Comparison of ENCODE assay signal across 8 cellular contexts in genomic region chr1:110963666-110964399, GRCh38. TPM values are rescaled to one million over a fixed set of nuclear protein-coding genes. Genes with fewer than 3 reads are reported as not detected.
DNase-seq lines count a peak whose midpoint lies in the region; ATAC-seq, FAIRE-seq and TF ChIP-seq lines count a peak whose summit lies in the region.

LRIF1 (minus strand) TSS chr1:110963922; CDS start chr1:110963688, 234 bp downstream.

- peak; percentile 97 for ATAC-seq in HG02840 (IDR thresholded peaks at IDR 0.05; ENCODE audit: low FRiP score, unreplicated experiment)

- peak within 1 kb of the TSS; percentile 95 for H3K4me3 Mint-ChIP-seq in T-helper 1 cell treated with Interleukin-12 subunit alpha and Interleukin-12 subunit beta and Interleukin-4 antibody, amounts not matched to agents 30 μg/mL and 1 μg/mL, for 36 hours
- H3K4me3 Mint-ChIP-seq in progenitor cell of endocrine pancreas (ENCODE audit: low read depth), result peak within 1 kb of the TSS; percentile 80

- H3K27ac ChIP-seq in left ventricle myocardium inferior (replicated peaks), result peak within 1 kb of the TSS; percentile 91

- peak within 1 kb of the TSS; percentile 75 for H3K4me3 ChIP-seq in left ventricle myocardium inferior

- TF ChIP-seq CTCF in left ventricle myocardium inferior (IDR thresholded peaks at IDR 0.05; ENCODE audit: borderline replicate concordance) (peak; percentile 71), progenitor cell of endocrine pancreas (IDR thresholded peaks at IDR 0.05; ENCODE audit: unreplicated experiment) (peak; percentile 41)

- TF ChIP-seq POLR2A in GM12891 (IDR thresholded peaks at IDR 0.05; ENCODE audit: low read depth, low read length), result peak; percentile 99

- peaks cover 55% of the 10 kb centered on the region for H3K9me3 Mint-ChIP-seq in T-helper 1 cell treated with Interleukin-12 subunit alpha and Interleukin-12 subunit beta and Interleukin-4 antibody, amounts not matched to agents 30 μg/mL and 1 μg/mL, for 36 hours
- H3K9me3 Mint-ChIP-seq in progenitor cell of endocrine pancreas (ENCODE audit: low read depth), result peaks cover 34% of the 10 kb centered on the region

- peaks cover 11% of the 10 kb centered on the region for H3K27me3 Mint-ChIP-seq in T-helper 1 cell treated with Interleukin-12 subunit alpha and Interleukin-12 subunit beta and Interleukin-4 antibody, amounts not matched to agents 30 μg/mL and 1 μg/mL, for 36 hours (ENCODE audit: low read depth)
- peaks cover 3% of the 10 kb centered on the region for H3K27me3 Mint-ChIP-seq in progenitor cell of endocrine pancreas

- intact Hi-C loops in left ventricle myocardium inferior (cut with micrococcal nuclease), result no loop called here

- H3K36me3 Mint-ChIP-seq in T-helper 1 cell treated with Interleukin-12 subunit alpha and Interleukin-12 subunit beta and Interleukin-4 antibody, amounts not matched to agents 30 μg/mL and 1 μg/mL, for 36 hours (ENCODE audit: low read depth), result peaks cover 44% of the 10 kb centered on the region
- peaks cover 28% of the 10 kb centered on the region for H3K36me3 Mint-ChIP-seq in progenitor cell of endocrine pancreas (ENCODE audit: insufficient read depth)

- H3K4me1 ChIP-seq in left ventricle myocardium inferior, result peaks cover 32% of the 10 kb centered on the region

- DNase-seq in GM12891 (ENCODE audit: insufficient read length, low spot score) (peak; percentile 76), NCI-H146 treated with DMSO at 0.1 percent for 48 hours (lab: John Stamatoyannopoulos, UW; ENCODE audit: unreplicated experiment) (peak; percentile 69), amniotic stem cell (lab: John Stamatoyannopoulos, UW) (peak; percentile 98), left ventricle myocardium inferior (peak; percentile 100), progenitor cell of endocrine pancreas (ENCODE audit: low spot score, unreplicated experiment) (peak; percentile 95), ureter (ENCODE audit: low spot score) (peak; percentile 99)

- H3K27me3 ChIP-seq in left ventricle myocardium inferior (ENCODE audit: low read depth), result peaks cover 23% of the 10 kb centered on the region

- H3K27ac Mint-ChIP-seq in T-helper 1 cell treated with Interleukin-12 subunit alpha and Interleukin-12 subunit beta and Interleukin-4 antibody, amounts not matched to agents 30 μg/mL and 1 μg/mL, for 36 hours, result peak within 1 kb of the TSS; percentile 97
- H3K27ac Mint-ChIP-seq in progenitor cell of endocrine pancreas, result peak within 1 kb of the TSS; percentile 97

- peak; percentile 99 for FAIRE-seq in GM12891 (lab: Jason Lieb, UNC)

- H3K36me3 ChIP-seq in left ventricle myocardium inferior, result no peaks in the 10 kb centered on the region

- H3K4me1 Mint-ChIP-seq in T-helper 1 cell treated with Interleukin-12 subunit alpha and Interleukin-12 subunit beta and Interleukin-4 antibody, amounts not matched to agents 30 μg/mL and 1 μg/mL, for 36 hours (ENCODE audit: low read depth), result peaks cover 27% of the 10 kb centered on the region
- no peaks in the 10 kb centered on the region for H3K4me1 Mint-ChIP-seq in progenitor cell of endocrine pancreas (ENCODE audit: low read depth)

- peaks cover 54% of the 10 kb centered on the region for H3K9me3 ChIP-seq in left ventricle myocardium inferior (replicated peaks)

TF ChIP-seq in GM12891, 5 proteins besides CTCF, POLR2A, EP300 and RAD21:
- TF ChIP-seq POLR2AphosphoS5 (IDR thresholded peaks at IDR 0.05; ENCODE audit: low read depth, low read length), result peak; percentile 99
- peak; percentile 48 for TF ChIP-seq SPI1 (IDR thresholded peaks at IDR 0.05; ENCODE audit: low read depth, low read length)
- peak; percentile 71; the same call in 1 of the 2 replicates for TF ChIP-seq POU2F2 (IDR thresholded peaks at IDR 0.05; ENCODE audit: low read depth, low read length)
- peak; percentile 27 for TF ChIP-seq PAX5 (IDR thresholded peaks at IDR 0.05; ENCODE audit: insufficient read depth, low read length, severe bottlenecking)
- peak; percentile 95 for TF ChIP-seq TAF1 (IDR thresholded peaks at IDR 0.05; ENCODE audit: low read depth, low read length)

RNA-seq across cellular contexts. Expression of gene LRIF1, which starts in this region (rescaled TPM):
- polyA plus RNA-seq in GM12891 (2012; ENCODE audit: low read depth, missing spikeins), result 6.9 TPM
- 14.9 TPM for total RNA-seq in left ventricle myocardium inferior
- total RNA-seq in progenitor cell of endocrine pancreas, result 10.4 and 10.8 TPM in 2 replicates
- 15.0 TPM for total RNA-seq in ureter

Comparison
In these comparisons a context has a peak if more than half of its experiments do, and no peak if none do; other contexts are left out.
1. Peak in every context shown above with its lines: DNase-seq, ATAC-seq, H3K4me3 ChIP-seq and H3K27ac ChIP-seq.